In the genomic region with DNA sequence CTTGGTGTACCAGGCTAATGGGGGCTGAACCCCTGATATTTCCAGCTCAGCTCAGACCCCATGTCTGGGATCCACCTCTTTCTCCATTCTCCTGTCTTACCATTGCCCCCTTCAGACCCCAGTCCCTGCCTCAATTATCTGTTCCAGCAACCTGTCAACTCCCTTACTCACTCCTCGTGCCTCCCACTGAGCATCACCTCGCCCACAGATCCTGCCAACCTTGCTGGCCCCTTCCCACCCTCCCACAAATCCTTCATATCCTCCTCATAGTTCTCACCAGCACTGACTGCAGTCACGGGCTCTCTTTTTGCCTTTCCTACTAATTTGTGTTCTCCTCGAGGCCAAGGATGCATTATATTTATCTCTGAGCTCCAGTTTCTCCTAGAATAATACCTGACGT, we compare ENCODE assay signal across 2 cellular contexts.
TF ChIP-seq lines count a peak whose summit lies in the region.

No MANE protein-coding gene starts in this region.

TF ChIP-seq in HEK293, 187 proteins besides CTCF, POLR2A, EP300 and RAD21:
- TF ChIP-seq ZNF341 (tag by site-specific recombination; IDR thresholded peaks at IDR 0.05; ENCODE audit: low read depth) (no peak), EGR2 (tag by site-specific recombination; IDR thresholded peaks at IDR 0.05; ENCODE audit: low read depth) (peak; percentile 71), ZFHX2 (tag by site-specific recombination; conservative IDR thresholded peaks at IDR 0.05) (peak; percentile 81)

TF ChIP-seq in H1, 55 proteins besides CTCF, POLR2A, EP300 and RAD21:
- TF ChIP-seq TAF7 (optimal IDR thresholded peaks at IDR 0.05; ENCODE audit: borderline replicate concordance, low read depth, low read length) = no peak
- no peak for TF ChIP-seq HDAC2 (IDR thresholded peaks at IDR 0.05; ENCODE audit: borderline replicate concordance in 1 of 2, low read depth in 2 of 2, low read length in 2 of 2)
- TF ChIP-seq POU5F1 (IDR thresholded peaks at IDR 0.05; ENCODE audit: low read depth, low read length) = no peak
- TF ChIP-seq JUND (IDR thresholded peaks at IDR 0.05; ENCODE audit: low read length) = no peak
- TF ChIP-seq TBP (IDR thresholded peaks at IDR 0.05; ENCODE audit: low read depth, low read length) = no peak
- TF ChIP-seq, protein P1, sequence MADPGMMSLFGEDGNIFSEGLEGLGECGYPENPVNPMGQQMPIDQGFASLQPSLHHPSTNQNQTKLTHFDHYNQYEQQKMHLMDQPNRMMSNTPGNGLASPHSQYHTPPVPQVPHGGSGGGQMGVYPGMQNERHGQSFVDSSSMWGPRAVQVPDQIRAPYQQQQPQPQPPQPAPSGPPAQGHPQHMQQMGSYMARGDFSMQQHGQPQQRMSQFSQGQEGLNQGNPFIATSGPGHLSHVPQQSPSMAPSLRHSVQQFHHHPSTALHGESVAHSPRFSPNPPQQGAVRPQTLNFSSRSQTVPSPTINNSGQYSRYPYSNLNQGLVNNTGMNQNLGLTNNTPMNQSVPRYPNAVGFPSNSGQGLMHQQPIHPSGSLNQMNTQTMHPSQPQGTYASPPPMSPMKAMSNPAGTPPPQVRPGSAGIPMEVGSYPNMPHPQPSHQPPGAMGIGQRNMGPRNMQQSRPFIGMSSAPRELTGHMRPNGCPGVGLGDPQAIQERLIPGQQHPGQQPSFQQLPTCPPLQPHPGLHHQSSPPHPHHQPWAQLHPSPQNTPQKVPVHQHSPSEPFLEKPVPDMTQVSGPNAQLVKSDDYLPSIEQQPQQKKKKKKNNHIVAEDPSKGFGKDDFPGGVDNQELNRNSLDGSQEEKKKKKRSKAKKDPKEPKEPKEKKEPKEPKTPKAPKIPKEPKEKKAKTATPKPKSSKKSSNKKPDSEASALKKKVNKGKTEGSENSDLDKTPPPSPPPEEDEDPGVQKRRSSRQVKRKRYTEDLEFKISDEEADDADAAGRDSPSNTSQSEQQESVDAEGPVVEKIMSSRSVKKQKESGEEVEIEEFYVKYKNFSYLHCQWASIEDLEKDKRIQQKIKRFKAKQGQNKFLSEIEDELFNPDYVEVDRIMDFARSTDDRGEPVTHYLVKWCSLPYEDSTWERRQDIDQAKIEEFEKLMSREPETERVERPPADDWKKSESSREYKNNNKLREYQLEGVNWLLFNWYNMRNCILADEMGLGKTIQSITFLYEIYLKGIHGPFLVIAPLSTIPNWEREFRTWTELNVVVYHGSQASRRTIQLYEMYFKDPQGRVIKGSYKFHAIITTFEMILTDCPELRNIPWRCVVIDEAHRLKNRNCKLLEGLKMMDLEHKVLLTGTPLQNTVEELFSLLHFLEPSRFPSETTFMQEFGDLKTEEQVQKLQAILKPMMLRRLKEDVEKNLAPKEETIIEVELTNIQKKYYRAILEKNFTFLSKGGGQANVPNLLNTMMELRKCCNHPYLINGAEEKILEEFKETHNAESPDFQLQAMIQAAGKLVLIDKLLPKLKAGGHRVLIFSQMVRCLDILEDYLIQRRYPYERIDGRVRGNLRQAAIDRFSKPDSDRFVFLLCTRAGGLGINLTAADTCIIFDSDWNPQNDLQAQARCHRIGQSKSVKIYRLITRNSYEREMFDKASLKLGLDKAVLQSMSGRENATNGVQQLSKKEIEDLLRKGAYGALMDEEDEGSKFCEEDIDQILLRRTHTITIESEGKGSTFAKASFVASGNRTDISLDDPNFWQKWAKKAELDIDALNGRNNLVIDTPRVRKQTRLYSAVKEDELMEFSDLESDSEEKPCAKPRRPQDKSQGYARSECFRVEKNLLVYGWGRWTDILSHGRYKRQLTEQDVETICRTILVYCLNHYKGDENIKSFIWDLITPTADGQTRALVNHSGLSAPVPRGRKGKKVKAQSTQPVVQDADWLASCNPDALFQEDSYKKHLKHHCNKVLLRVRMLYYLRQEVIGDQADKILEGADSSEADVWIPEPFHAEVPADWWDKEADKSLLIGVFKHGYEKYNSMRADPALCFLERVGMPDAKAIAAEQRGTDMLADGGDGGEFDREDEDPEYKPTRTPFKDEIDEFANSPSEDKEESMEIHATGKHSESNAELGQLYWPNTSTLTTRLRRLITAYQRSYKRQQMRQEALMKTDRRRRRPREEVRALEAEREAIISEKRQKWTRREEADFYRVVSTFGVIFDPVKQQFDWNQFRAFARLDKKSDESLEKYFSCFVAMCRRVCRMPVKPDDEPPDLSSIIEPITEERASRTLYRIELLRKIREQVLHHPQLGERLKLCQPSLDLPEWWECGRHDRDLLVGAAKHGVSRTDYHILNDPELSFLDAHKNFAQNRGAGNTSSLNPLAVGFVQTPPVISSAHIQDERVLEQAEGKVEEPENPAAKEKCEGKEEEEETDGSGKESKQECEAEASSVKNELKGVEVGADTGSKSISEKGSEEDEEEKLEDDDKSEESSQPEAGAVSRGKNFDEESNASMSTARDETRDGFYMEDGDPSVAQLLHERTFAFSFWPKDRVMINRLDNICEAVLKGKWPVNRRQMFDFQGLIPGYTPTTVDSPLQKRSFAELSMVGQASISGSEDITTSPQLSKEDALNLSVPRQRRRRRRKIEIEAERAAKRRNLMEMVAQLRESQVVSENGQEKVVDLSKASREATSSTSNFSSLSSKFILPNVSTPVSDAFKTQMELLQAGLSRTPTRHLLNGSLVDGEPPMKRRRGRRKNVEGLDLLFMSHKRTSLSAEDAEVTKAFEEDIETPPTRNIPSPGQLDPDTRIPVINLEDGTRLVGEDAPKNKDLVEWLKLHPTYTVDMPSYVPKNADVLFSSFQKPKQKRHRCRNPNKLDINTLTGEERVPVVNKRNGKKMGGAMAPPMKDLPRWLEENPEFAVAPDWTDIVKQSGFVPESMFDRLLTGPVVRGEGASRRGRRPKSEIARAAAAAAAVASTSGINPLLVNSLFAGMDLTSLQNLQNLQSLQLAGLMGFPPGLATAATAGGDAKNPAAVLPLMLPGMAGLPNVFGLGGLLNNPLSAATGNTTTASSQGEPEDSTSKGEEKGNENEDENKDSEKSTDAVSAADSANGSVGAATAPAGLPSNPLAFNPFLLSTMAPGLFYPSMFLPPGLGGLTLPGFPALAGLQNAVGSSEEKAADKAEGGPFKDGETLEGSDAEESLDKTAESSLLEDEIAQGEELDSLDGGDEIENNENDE (IDR thresholded peaks at IDR 0.05; ENCODE audit: insufficient replicate concordance, low read length) = no peak
- TF ChIP-seq ASH2L (IDR thresholded peaks at IDR 0.05; ENCODE audit: low read length) = no peak
- TF ChIP-seq SRF (IDR thresholded peaks at IDR 0.05; ENCODE audit: low read depth, low read length) = no peak
- TF ChIP-seq SIN3A (conservative IDR thresholded peaks at IDR 0.05 in 1 of 2, IDR thresholded peaks at IDR 0.05 in 1 of 2; ENCODE audit: low read depth in 1 of 2, low read length in 2 of 2) = no peak
- TF ChIP-seq NRF1 (IDR thresholded peaks at IDR 0.05; ENCODE audit: low read depth, low read length) = no peak
- no peak for TF ChIP-seq SUZ12 (IDR thresholded peaks at IDR 0.05; ENCODE audit: low read length)
- no peak for TF ChIP-seq TCF12 (IDR thresholded peaks at IDR 0.05; ENCODE audit: low read depth, low read length)
- no peak for TF ChIP-seq SP1 (IDR thresholded peaks at IDR 0.05; ENCODE audit: low read depth, low read length)
TF ChIP-seq in H1: peak in this region for 0.
